Comparison of ENCODE assay signal across 24 cellular contexts in the genomic region with DNA sequence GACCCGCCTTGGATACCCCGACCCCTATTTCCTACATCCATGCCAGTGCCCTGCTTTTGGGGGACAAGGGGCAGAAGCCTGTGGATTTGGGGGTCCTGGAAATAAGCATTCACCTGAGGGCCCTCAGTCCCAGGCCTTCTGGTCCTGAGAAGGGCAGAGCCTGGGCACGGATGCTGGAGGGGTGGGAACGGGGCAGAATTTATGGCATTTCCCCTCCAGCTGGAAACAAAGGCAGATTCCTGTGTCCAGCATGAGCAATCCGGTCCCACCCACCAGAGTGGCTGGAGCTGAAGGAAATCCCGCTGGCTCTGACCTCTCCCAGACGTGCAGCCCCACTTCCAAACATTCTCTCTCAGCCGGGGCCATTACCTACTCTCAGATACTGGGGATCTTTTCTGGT. TPM values are rescaled to one million over a fixed set of nuclear protein-coding genes. Genes with fewer than 3 reads are reported as not detected.
DNase-seq lines count a peak whose midpoint lies in the region; ATAC-seq and TF ChIP-seq lines count a peak whose summit lies in the region.
"Had no signal": no experiment of that assay in that cellular context is flagged by ENCODE, and none has a peak within 500 bp of the region (broad histone marks: within the 10 kb centered on the region; RNA-seq: fewer than 3 reads in every experiment).

No MANE protein-coding gene starts in this region.

- H2AFZ ChIP-seq in osteoblast (ENCODE audit: low read length), result no peak overlapping the region

- H3K36me3 ChIP-seq in osteoblast (ENCODE audit: insufficient read depth, low read length), result no peaks in the 10 kb centered on the region
- no peaks in the 10 kb centered on the region for H3K36me3 ChIP-seq in aorta (ENCODE audit: control insufficient read depth in 1 of 2, insufficient read depth in 2 of 2, low read length in 1 of 2)
- H3K36me3 ChIP-seq: BLaER1 had no signal

- H3K4me1 ChIP-seq in osteoblast (ENCODE audit: insufficient read depth, low read length), result peaks cover 11% of the 10 kb centered on the region
- no peaks in the 10 kb centered on the region for H3K4me1 ChIP-seq in aorta (ENCODE audit: control insufficient read depth in 1 of 2, insufficient read depth in 2 of 2, low read length in 2 of 2)

- H4K20me1 ChIP-seq in osteoblast (ENCODE audit: insufficient read depth, low read length), result no peaks in the 10 kb centered on the region
- H4K20me1 ChIP-seq: BLaER1 had no signal

- H3K27ac ChIP-seq in osteoblast (ENCODE audit: low read depth, low read length) (no peak overlapping the region), aorta (ENCODE audit: low read depth in 1 of 2, low read length in 2 of 2) (no peak overlapping the region)
- H3K27ac ChIP-seq: BLaER1 had no signal

- H3K9me3 ChIP-seq in osteoblast (ENCODE audit: low read depth, low read length), result no peaks in the 10 kb centered on the region
- H3K9me3 ChIP-seq in aorta (ENCODE audit: control insufficient read depth, low read length), result no peaks in the 10 kb centered on the region
- H3K9me3 ChIP-seq: BLaER1 had no signal

- 83% methylated on average over 8 of the region's 8 CpGs for WGBS in aorta, 2 donors

- no peak for TF ChIP-seq CTCF in osteoblast (IDR thresholded peaks at IDR 0.05; ENCODE audit: extremely low read depth, low read depth, low read length)

- H3K4me3 ChIP-seq in osteoblast (ENCODE audit: insufficient read depth, low read length) (no peak overlapping the region), aorta (ENCODE audit: low read length in 2 of 2) (no peak overlapping the region)
- H3K4me3 ChIP-seq: BLaER1 had no signal

- peak; percentile 55 to 62 for ATAC-seq in left cardiac atrium
- peak; percentile 47 for ATAC-seq in aorta (ENCODE audit: low FRiP score)
- no peak for ATAC-seq in GM21390 (IDR thresholded peaks at IDR 0.05; ENCODE audit: unreplicated experiment)
- no peak for ATAC-seq in GM21423 (IDR thresholded peaks at IDR 0.05; ENCODE audit: unreplicated experiment)
- ATAC-seq: HCT116; left colon; naive thymus-derived CD4-positive, alpha-beta T cell had no signal

- intact Hi-C loops in left cardiac atrium (cut with DNase I) (loop anchor here in 1 of 2 donors (5.0 kb wide), 1 partner anchor 85 kb away; no protein-coding TSS in a partner anchor), aorta (cut with DNase I) (loop anchor here in 1 of 2 donors (5.0 kb wide), 1 partner anchor 85 kb away; no protein-coding TSS in a partner anchor)

- no peak overlapping the region for H3K4me2 ChIP-seq in osteoblast (ENCODE audit: insufficient read depth, low read length)
- H3K4me2 ChIP-seq: BLaER1 had no signal

- DNase-seq in dermis blood vessel endothelial cell (peak; percentile 96), left cardiac atrium (peak; percentile 77), osteoblast (ENCODE audit: insufficient read length, low spot score, missing footprints) (peak; percentile 82), aorta (peak; percentile 57 to 73)
- DNase-seq in activated T-cell treated with anti-CD3 and anti-CD28 coated beads, Interleukin-2, amount 50 U/mL, for 48 hours, result no peak
- DNase-seq: activated CD4-positive, CD25-positive, alpha-beta regulatory T cell; activated effector memory CD4-positive, alpha-beta T cell treated with anti-CD3 and anti-CD28 coated beads, Interleukin-2, amount 50 U/mL, for 16 hours; anterior cingulate cortex; cortex of kidney; left colon; MM.1S; naive thymus-derived CD4-positive, alpha-beta T cell; NCI-H187; NCI-H510A; SHP77; stimulated activated CD4-positive, alpha-beta T cell treated with anti-CD3 and anti-CD28 coated beads, Interleukin-1b, Interleukin-23, amount 100 ng/mL, for 48 hours had no signal

- H3K27me3 ChIP-seq in osteoblast (ENCODE audit: insufficient read depth, low read length), result no peaks in the 10 kb centered on the region
- H3K27me3 ChIP-seq in aorta (ENCODE audit: control insufficient read depth in 1 of 2, insufficient read depth in 2 of 2, low read length in 1 of 2), result no peaks in the 10 kb centered on the region
- H3K27me3 ChIP-seq: BLaER1 had no signal

- H3K79me2 ChIP-seq in osteoblast (ENCODE audit: insufficient read depth, low read length), result no peaks in the 10 kb centered on the region

RNA-seq across cellular contexts. Expression of gene ANKRD33, which starts 9.3 kb away (rescaled TPM):
- total RNA-seq in dermis blood vessel endothelial cell (0.19 TPM in 1 of 2 replicates, not detected in the other), left cardiac atrium (not detected), osteoblast (not detected in 2 replicates), aorta (under 1 TPM in 1 of 2 donors, not detected in 1; 0.54 TPM)
- polyA plus RNA-seq in aorta, result not detected
- total RNA-seq: left colon; naive thymus-derived CD4-positive, alpha-beta T cell; renal cortical epithelial cell; subcutaneous adipose tissue; T-helper 2 cell treated with Interferon-gamma antibody and Interleukin-4, amounts not matched to agents 100 ng/mL and 5 ng/mL, for 36 hours had no signal
- polyA plus RNA-seq: fibroblast of lung; naive thymus-derived CD4-positive, alpha-beta T cell had no signal

RNA-seq across cellular contexts. Expression of gene ACVRL1, which starts 10.1 kb away (rescaled TPM):
- total RNA-seq in dermis blood vessel endothelial cell, result 680 and 721 TPM in 2 replicates
- 10 to 100 TPM; 44.0 to 65.2 TPM for total RNA-seq in left cardiac atrium
- 9.8 and 11.5 TPM in 2 replicates for total RNA-seq in osteoblast
- total RNA-seq in aorta, result 10 to 100 TPM; 53.6 to 96.9 TPM
- polyA plus RNA-seq in aorta, result 10 to 100 TPM in 1 of 2 donors, 1 to 10 TPM in 1; 3.4 to 13.5 TPM
- total RNA-seq: T-helper 2 cell treated with Interferon-gamma antibody and Interleukin-4, amounts not matched to agents 100 ng/mL and 5 ng/mL, for 36 hours had no signal
- polyA plus RNA-seq: naive thymus-derived CD4-positive, alpha-beta T cell had no signal

RNA-seq across cellular contexts. Expression of gene FIGNL2, which starts 48.7 kb away (rescaled TPM):
- total RNA-seq in dermis blood vessel endothelial cell (0.74 and 1.2 TPM in 2 replicates), left cardiac atrium (under 1 TPM; 0.39 to 0.47 TPM), osteoblast (0.29 and 0.36 TPM in 2 replicates), aorta (1 to 10 TPM; 1.0 to 2.1 TPM)
- under 1 TPM in 1 of 2 donors, not detected in 1; 0.08 TPM for polyA plus RNA-seq in aorta

RNA-seq across cellular contexts. Expression of gene ACVR1B, which starts 54.3 kb away (rescaled TPM):
- 9.9 and 17.4 TPM in 2 replicates for total RNA-seq in dermis blood vessel endothelial cell
- total RNA-seq in left cardiac atrium, result 10 to 100 TPM; 13.0 to 19.3 TPM
- 10.5 and 13.0 TPM in 2 replicates for total RNA-seq in osteoblast
- total RNA-seq in aorta, result 10 to 100 TPM; 24.0 to 24.5 TPM
- polyA plus RNA-seq in aorta, result 1 to 10 TPM; 2.3 to 6.9 TPM

Comparison
In these comparisons a context has a peak if more than half of its experiments do, and no peak if none do; other contexts are left out.
1. DNase-seq: peak in dermis blood vessel endothelial cell (single experiment), left cardiac atrium (single experiment), osteoblast (single experiment) and aorta (2 of 2); none in activated T-cell treated with anti-CD3 and anti-CD28 coated beads, Interleukin-2, amount 50 U/mL, for 48 hours (0 of 2).
2. ATAC-seq: peak in left cardiac atrium (2 of 2) and aorta (single experiment); none in GM21390 (single experiment) and GM21423 (single experiment).